25 cellular contexts compared by ENCODE assay signal in genomic region chr15:57867970-57868791, GRCh38.
DNase-seq lines count a peak whose midpoint lies in the region; ATAC-seq, FAIRE-seq and TF ChIP-seq lines count a peak whose summit lies in the region.
"Had no signal": no experiment of that assay in that cellular context is flagged by ENCODE, and none has a peak within 500 bp of the region (broad histone marks: within the 10 kb centered on the region; RNA-seq: fewer than 3 reads in every experiment).

No MANE protein-coding gene starts in this region.

- no peak overlapping the region for H3K9ac ChIP-seq in HepG2 (ENCODE audit: insufficient read depth, low read depth, low read length)

- H3K9me3 ChIP-seq in HepG2 (ENCODE audit: low read length) (no peaks in the 10 kb centered on the region), right lobe of liver (no peaks in the 10 kb centered on the region), upper lobe of left lung (no peaks in the 10 kb centered on the region)
- H3K9me3 ChIP-seq: stomach, tibial artery had no signal

- intact Hi-C loops in HepG2 (cut with micrococcal nuclease; ENCODE audit: unreplicated experiment) = loop anchor here (2.0 kb wide), 1 partner anchor 315 kb away; no protein-coding TSS in a partner anchor
- intact Hi-C loops in right lobe of liver (cut with DNase I) = loop anchor here (5.0 to 10.0 kb wide), 2 partner anchors 197 to 199 kb away; partner anchors contain the start of gene ALDH1A2 (in 2 of the 2)

- 38% methylated on average over 14 of the region's 16 CpGs for WGBS in HepG2 (ENCODE audit: low lambda C conversion rate)
- 54% methylated on average over 13 of the region's 16 CpGs for WGBS in right lobe of liver (ENCODE audit: insufficient coverage, low coverage, low lambda C conversion rate, missing lambda C conversion rate)
- WGBS in upper lobe of left lung, 2 donors = 79% methylated on average over 16 of the region's 16 CpGs

- TF ChIP-seq RAD21 in HepG2 (CRISPR knock-in tag; IDR thresholded peaks at IDR 0.05) = no peak

- H3K36me3 ChIP-seq in HepG2 (replicated peaks in 1 of 2; ENCODE audit: control insufficient read depth in 1 of 2, insufficient read depth in 2 of 2, low read length in 2 of 2) (no peaks in the 10 kb centered on the region), right lobe of liver (no peaks in the 10 kb centered on the region), upper lobe of left lung (no peaks in the 10 kb centered on the region)
- H3K36me3 ChIP-seq: BE2C, stomach, tibial artery had no signal

- H3K27ac ChIP-seq in HepG2 (ENCODE audit: extremely low read length, insufficient read depth, low read length) = no peak overlapping the region
- no peak overlapping the region for H3K27ac ChIP-seq in right lobe of liver
- no peak overlapping the region for H3K27ac ChIP-seq in upper lobe of left lung
- H3K27ac ChIP-seq: dorsolateral prefrontal cortex, stomach, tibial artery had no signal

- no TSS peak for BruUV-seq in HepG2 (replicated peaks; lab: Mats Ljungman, UMichigan)

- DNase-seq in HepG2 (ENCODE audit: low spot score) = no peak
- no peak for DNase-seq in right lobe of liver
- DNase-seq in OCI-M1 (lab: John Stamatoyannopoulos, UW) = peak; percentile 13
- DNase-seq in central memory CD8-positive, alpha-beta T cell (ENCODE audit: low spot score in 2 of 2) = no peak
- no peak for DNase-seq in NOMO-1 treated with dmso at 0.1 percent for 144 hours (lab: John Stamatoyannopoulos, UW; ENCODE audit: unreplicated experiment)
- no peak for DNase-seq in retina
- DNase-seq in endothelial cell (ENCODE audit: low spot score) = no peak
- no peak for DNase-seq in upper lobe of left lung
- DNase-seq: activated CD4-positive, alpha-beta memory T cell treated with anti-CD3 and anti-CD28 coated beads for 36 hours; activated gamma-delta T cell; activated T-cell treated with anti-CD3 and anti-CD28 coated beads for 4 hours; BE2C; DMS53; dorsolateral prefrontal cortex; H9; naive B cell; occipital lobe; PC-3; stomach; tibial artery had no signal

- H3K27me3 ChIP-seq in HepG2 (ENCODE audit: control insufficient read depth in 1 of 2, insufficient read depth in 2 of 2, low read length in 2 of 2) (peaks cover 0 to 1% of the 10 kb centered on the region in 2 experiments; a peak in 2 of 5 replicates), right lobe of liver (no peaks in the 10 kb centered on the region), upper lobe of left lung (no peaks in the 10 kb centered on the region)

- POLR2A ChIA-PET in HepG2 (lab: Yijun Ruan, JAX) = no interaction called here

- CTCF ChIA-PET in HepG2 (lab: Yijun Ruan, JAX; ENCODE audit: low intra/inter-chr PET ratio, low total read pairs) = no interaction called here

- peaks cover 69% of the 10 kb centered on the region for H3K27me3 Mint-ChIP-seq in central memory CD8-positive, alpha-beta T cell
- peaks cover 2% of the 10 kb centered on the region for H3K27me3 Mint-ChIP-seq in endothelial cell (ENCODE audit: unreplicated experiment)

- H3K27ac Mint-ChIP-seq in central memory CD8-positive, alpha-beta T cell (ENCODE audit: low read depth) = no peak overlapping the region
- H3K27ac Mint-ChIP-seq in endothelial cell (ENCODE audit: unreplicated experiment) = no peak overlapping the region
- H3K27ac Mint-ChIP-seq: activated CD4-positive, alpha-beta memory T cell treated with anti-CD3 and anti-CD28 coated beads for 36 hours; H9 had no signal

- H3K79me2 ChIP-seq in HepG2 (ENCODE audit: insufficient read depth, low read length) = no peaks in the 10 kb centered on the region

- in situ Hi-C loops in HepG2 (cut with HindIII; ENCODE audit: extremely low pct_ligation_motif_present, low pct_unique_long_range_greater_than_20kb) = loop anchor here (5.0 to 10.0 kb wide), 2 partner anchors 199 to 317 kb away; partner anchors contain the start of gene ALDH1A2

- no peak for TF ChIP-seq CTCF in HepG2 (CRISPR knock-in tag; IDR thresholded peaks at IDR 0.05)
- no peak for TF ChIP-seq CTCF in right lobe of liver (IDR thresholded peaks at IDR 0.05)
- no peak for TF ChIP-seq CTCF in endothelial cell (IDR thresholded peaks at IDR 0.05; ENCODE audit: unreplicated experiment)
- no peak for TF ChIP-seq CTCF in upper lobe of left lung (IDR thresholded peaks at IDR 0.05)

- H3K36me3 Mint-ChIP-seq in central memory CD8-positive, alpha-beta T cell (ENCODE audit: insufficient read depth) = peaks cover 3% of the 10 kb centered on the region
- no peaks in the 10 kb centered on the region for H3K36me3 Mint-ChIP-seq in endothelial cell (ENCODE audit: low read depth, unreplicated experiment)
- H3K36me3 Mint-ChIP-seq: activated CD4-positive, alpha-beta memory T cell treated with anti-CD3 and anti-CD28 coated beads for 36 hours; naive B cell had no signal

- no peak overlapping the region for H3K4me3 ChIP-seq in HepG2 (replicated peaks in 1 of 3; ENCODE audit: insufficient read depth in 1 of 3, low read depth in 2 of 3, low read length in 3 of 3)
- no peak overlapping the region for H3K4me3 ChIP-seq in right lobe of liver
- H3K4me3 ChIP-seq in upper lobe of left lung = no peak overlapping the region
- H3K4me3 ChIP-seq: dorsolateral prefrontal cortex, stomach, tibial artery had no signal

- no peak for TF ChIP-seq EP300 in HepG2 (IDR thresholded peaks at IDR 0.05; ENCODE audit: low read depth in 2 of 2, low read length in 2 of 2)
- TF ChIP-seq EP300 in HepG2 (CRISPR knock-in tag; IDR thresholded peaks at IDR 0.05; ENCODE audit: borderline replicate concordance) = no peak
- no peak for TF ChIP-seq EP300 in upper lobe of left lung (IDR thresholded peaks at IDR 0.05)

- FAIRE-seq in HepG2 (lab: Jason Lieb, UNC) = no peak
- FAIRE-seq: endothelial cell of umbilical vein, GM18507, keratinocyte had no signal

- H3K9me3 Mint-ChIP-seq in central memory CD8-positive, alpha-beta T cell = no peaks in the 10 kb centered on the region
- H3K9me3 Mint-ChIP-seq in endothelial cell (ENCODE audit: unreplicated experiment) = no peaks in the 10 kb centered on the region
- H3K9me3 Mint-ChIP-seq: activated CD4-positive, alpha-beta memory T cell treated with anti-CD3 and anti-CD28 coated beads for 36 hours had no signal

- no peak for TF ChIP-seq POLR2A in HepG2 (IDR thresholded peaks at IDR 0.05; ENCODE audit: insufficient read depth in 1 of 2, low read depth in 2 of 2, low read length in 2 of 2)
- TF ChIP-seq POLR2A in right lobe of liver (IDR thresholded peaks at IDR 0.05) = no peak
- no peak for TF ChIP-seq POLR2A in upper lobe of left lung (IDR thresholded peaks at IDR 0.05)

- H3K4me1 Mint-ChIP-seq in central memory CD8-positive, alpha-beta T cell = peaks cover 10% of the 10 kb centered on the region
- no peaks in the 10 kb centered on the region for H3K4me1 Mint-ChIP-seq in endothelial cell (ENCODE audit: unreplicated experiment)

- H3K4me2 ChIP-seq in HepG2 (ENCODE audit: low read depth, low read length) = no peak overlapping the region

- H3K4me3 Mint-ChIP-seq in central memory CD8-positive, alpha-beta T cell = peak overlapping the region; percentile 11
- H3K4me3 Mint-ChIP-seq in endothelial cell (ENCODE audit: unreplicated experiment) = no peak overlapping the region
- H3K4me3 Mint-ChIP-seq: activated CD4-positive, alpha-beta memory T cell treated with anti-CD3 and anti-CD28 coated beads for 36 hours; H9 had no signal

- no peak overlapping the region for H2AFZ ChIP-seq in HepG2 (ENCODE audit: low read length)

- ATAC-seq in HepG2 (no peak), right lobe of liver (no peak), upper lobe of left lung (ENCODE audit: low FRiP score in 2 of 2) (no peak)
- ATAC-seq in central memory CD8-positive, alpha-beta T cell (replicated peaks; ENCODE audit: extremely low read depth, poor library complexity, severe bottlenecking) = no peak
- ATAC-seq: PC-3, Right ventricle myocardium inferior, SK-N-SH treated with all-trans-retinoic acid at 6 μM for 48 hours had no signal

- H4K20me1 ChIP-seq in HepG2 (ENCODE audit: insufficient read depth, low read length) = no peaks in the 10 kb centered on the region

- H3K4me1 ChIP-seq in HepG2 (ENCODE audit: insufficient read depth, low read length) (no peaks in the 10 kb centered on the region), right lobe of liver (no peaks in the 10 kb centered on the region), upper lobe of left lung (no peaks in the 10 kb centered on the region)
- H3K4me1 ChIP-seq: BE2C, stomach, tibial artery had no signal

TF ChIP-seq in HepG2, 621 proteins besides CTCF, POLR2A, EP300 and RAD21:
- no peak for TF ChIP-seq NR2F2 (IDR thresholded peaks at IDR 0.05; ENCODE audit: borderline replicate concordance, low read depth)
- no peak for TF ChIP-seq MTA1 (CRISPR knock-in tag; IDR thresholded peaks at IDR 0.05; ENCODE audit: borderline replicate concordance)
- 0 out of 2 replicates have a peak, but pooled peaks have one; percentile 11 for TF ChIP-seq NFYB (CRISPR knock-in tag; IDR thresholded peaks at IDR 0.05)
- no peak for TF ChIP-seq ZFP1 (CRISPR knock-in tag; IDR thresholded peaks at IDR 0.05)
- TF ChIP-seq HOXA7 (CRISPR knock-in tag; IDR thresholded peaks at IDR 0.05) = no peak
